8 cellular contexts compared by ENCODE assay signal in the genomic region with DNA sequence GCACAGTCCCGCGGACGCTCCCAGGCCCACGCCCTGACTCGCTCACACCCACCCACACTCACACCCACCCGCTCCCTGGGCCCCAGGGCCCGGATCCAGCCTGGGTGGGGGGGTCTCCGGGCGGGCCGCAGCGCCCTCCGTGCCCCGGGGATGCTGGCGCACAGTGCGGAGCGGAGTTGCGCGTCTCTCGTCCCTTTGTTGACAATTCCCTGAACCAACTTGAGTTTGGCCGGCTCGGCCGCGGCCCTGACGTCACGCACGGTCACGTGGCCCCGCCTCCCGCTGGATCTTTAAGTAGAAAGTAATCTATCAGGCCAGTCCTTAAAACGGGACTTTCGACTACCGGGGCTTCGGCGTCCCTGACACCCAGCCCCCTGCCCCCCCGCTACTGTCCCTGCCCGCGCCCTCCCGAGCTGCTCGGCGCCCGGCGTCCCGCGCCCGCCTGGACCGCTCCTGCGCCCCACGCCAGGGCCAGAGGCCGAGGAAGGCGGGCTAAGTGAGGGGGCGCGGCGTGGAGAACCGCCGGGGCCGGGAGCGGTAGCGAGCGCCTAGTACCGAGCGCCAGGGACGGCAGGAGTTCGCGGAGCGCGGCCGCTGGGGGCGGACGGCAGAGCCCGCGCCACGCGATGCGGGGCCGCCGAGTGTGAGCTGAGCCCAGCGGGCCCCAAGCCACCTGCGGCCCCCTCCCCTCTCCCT. TPM values are rescaled to one million over a fixed set of nuclear protein-coding genes. Genes with fewer than 3 reads are reported as not detected.
A peak's percentile ranks its signal among the peaks of the same experiment; 100 is the strongest.
DNase-seq lines count a peak whose midpoint lies in the region; ATAC-seq and TF ChIP-seq lines count a peak whose summit lies in the region.

Gene FOXD3 (plus strand): TSS at position 320 of the 696 bp plus-strand sequence. CDS start 492 bp downstream, outside the sequence.

- H3K27ac Mint-ChIP-seq in CD14-positive monocyte, result peak within 1 kb of the TSS in 5 of 7 donors; percentile 28 to 80 (median 59)
- H3K27ac Mint-ChIP-seq in effector memory CD8-positive, alpha-beta T cell, result peak within 1 kb of the TSS; percentile 41 to 87

- peaks cover 68% of the 10 kb centered on the region for H3K4me1 Mint-ChIP-seq in CD14-positive monocyte
- peaks cover 16 to 24% of the 10 kb centered on the region in 2 donors for H3K4me1 Mint-ChIP-seq in effector memory CD8-positive, alpha-beta T cell (ENCODE audit: low read depth in 2 of 2)

- intact Hi-C loops in CD14-positive monocyte (cut with micrococcal nuclease) (no loop called here), mucosa of descending colon (cut with DNase I, micrococcal nuclease) (no loop called here), aorta (cut with DNase I) (no loop called here)

- peak within 1 kb of the TSS; percentile 84 to 95 for H3K4me3 Mint-ChIP-seq in CD14-positive monocyte
- peak within 1 kb of the TSS; percentile 76 to 78 for H3K4me3 Mint-ChIP-seq in effector memory CD8-positive, alpha-beta T cell

- no peaks in the 10 kb centered on the region for H3K36me3 ChIP-seq in HUES6 (ENCODE audit: control insufficient read depth, insufficient read depth, low read length)
- no peaks in the 10 kb centered on the region for H3K36me3 ChIP-seq in mucosa of descending colon (ENCODE audit: low read depth)
- H3K36me3 ChIP-seq in aorta (ENCODE audit: control insufficient read depth in 1 of 2, insufficient read depth in 2 of 2, low read length in 1 of 2), result no peaks in the 10 kb centered on the region

- peaks cover 89 to 98% (median 91%) of the 10 kb centered on the region in 3 donors for H3K27me3 Mint-ChIP-seq in CD14-positive monocyte (ENCODE audit: low read depth in 3 of 3)
- H3K27me3 Mint-ChIP-seq in effector memory CD8-positive, alpha-beta T cell, result peaks cover 69 to 73% of the 10 kb centered on the region in 2 donors

- peak within 1 kb of the TSS; percentile 87 for H3K27ac ChIP-seq in HUES6 (ENCODE audit: low read depth, low read length)
- no peak within 1 kb of the TSS for H3K27ac ChIP-seq in aorta (ENCODE audit: low read depth in 1 of 2, low read length in 2 of 2)

- peak; percentile 72 for DNase-seq in CD14-positive monocyte (ENCODE audit: low spot score)
- DNase-seq in SW 1271 (lab: John Stamatoyannopoulos, UW), result peak; percentile 17 to 73
- DNase-seq in effector memory CD8-positive, alpha-beta T cell, result no peak
- DNase-seq in mucosa of descending colon, result peak; percentile 71 to 78 (median 76)
- DNase-seq in aorta, result peak; percentile 71 to 88
- no peak for DNase-seq in cortex of kidney (lab: John Stamatoyannopoulos, UW)

- peaks cover 29 to 49% of the 10 kb centered on the region in 2 donors for H3K36me3 Mint-ChIP-seq in CD14-positive monocyte
- peaks cover 64% of the 10 kb centered on the region for H3K36me3 Mint-ChIP-seq in effector memory CD8-positive, alpha-beta T cell (ENCODE audit: insufficient read depth)

- H3K9ac ChIP-seq in HUES6 (ENCODE audit: low read length), result peak within 1 kb of the TSS; percentile 94

- TF ChIP-seq CTCF in CD14-positive monocyte (IDR thresholded peaks at IDR 0.05) (no peak), mucosa of descending colon (IDR thresholded peaks at IDR 0.05) (no peak)

- WGBS in aorta, 2 donors, result 1 to 2% methylated on average over 46 to 78 of the region's 78 CpGs

- H3K4me3 ChIP-seq in HUES6 (ENCODE audit: low read depth, low read length) (peak within 1 kb of the TSS; percentile 92), mucosa of descending colon (no peak within 1 kb of the TSS), aorta (ENCODE audit: low read length in 2 of 2) (peak within 1 kb of the TSS; percentile 21 to 34)

- H3K9me3 ChIP-seq in HUES6 (ENCODE audit: control insufficient read depth, insufficient read depth, low read depth, low read length) (no peaks in the 10 kb centered on the region), mucosa of descending colon (no peaks in the 10 kb centered on the region), aorta (ENCODE audit: control insufficient read depth, low read length) (peaks cover 2% of the 10 kb centered on the region)

- peak; percentile 43 for ATAC-seq in GM18909 (IDR thresholded peaks at IDR 0.05; ENCODE audit: poor library complexity, unreplicated experiment)
- ATAC-seq in effector memory CD8-positive, alpha-beta T cell (replicated peaks), result peak; percentile 17
- peak; percentile 65 for ATAC-seq in mucosa of descending colon
- peak; percentile 16 for ATAC-seq in aorta (ENCODE audit: low FRiP score)

- peaks cover 100% of the 10 kb centered on the region for H3K27me3 ChIP-seq in HUES6 (ENCODE audit: control insufficient read depth, insufficient read depth, low read length)
- H3K27me3 ChIP-seq in aorta (ENCODE audit: control insufficient read depth in 1 of 2, insufficient read depth in 2 of 2, low read length in 1 of 2), result no peaks in the 10 kb centered on the region

- H3K9me3 Mint-ChIP-seq in CD14-positive monocyte, result peaks cover 12 to 81% (median 56%) of the 10 kb centered on the region in 7 donors
- peaks cover 2 to 7% of the 10 kb centered on the region in 2 donors for H3K9me3 Mint-ChIP-seq in effector memory CD8-positive, alpha-beta T cell

- H3K4me1 ChIP-seq in HUES6 (ENCODE audit: control insufficient read depth, insufficient read depth, low read length) (peaks cover 27% of the 10 kb centered on the region), mucosa of descending colon (ENCODE audit: low read depth) (peaks cover 34% of the 10 kb centered on the region), aorta (ENCODE audit: control insufficient read depth in 1 of 2, insufficient read depth in 2 of 2, low read length in 2 of 2) (no peaks in the 10 kb centered on the region)

RNA-seq across cellular contexts. Expression of gene FOXD3, which starts in this region (rescaled TPM):
- not detected for polyA plus RNA-seq in CD14-positive monocyte
- total RNA-seq in mucosa of descending colon, result 1 to 10 TPM in 1 of 3 donors, under 1 TPM in 2; 0.14 to 5.0 (median 0.55) TPM
- 1 to 10 TPM in 1 of 2 donors, under 1 TPM in 1; 0.52 to 1.7 TPM for total RNA-seq in aorta
- not detected for polyA plus RNA-seq in aorta

Comparison
In these comparisons a context has a peak if more than half of its experiments do, and no peak if none do; other contexts are left out.
1. Peak in DNase-seq in CD14-positive monocyte; RNA of the gene not detected or under 1 TPM.
2. DNase-seq: peak in SW 1271 (2 of 2), mucosa of descending colon (3 of 3) and aorta (2 of 2); none in effector memory CD8-positive, alpha-beta T cell (0 of 3) and cortex of kidney (single experiment).
3. Peak in every context shown above with its lines, with median percentiles within 50 percentile points of each other: ATAC-seq.